13 cellular contexts compared by ENCODE assay signal in the genomic region with DNA sequence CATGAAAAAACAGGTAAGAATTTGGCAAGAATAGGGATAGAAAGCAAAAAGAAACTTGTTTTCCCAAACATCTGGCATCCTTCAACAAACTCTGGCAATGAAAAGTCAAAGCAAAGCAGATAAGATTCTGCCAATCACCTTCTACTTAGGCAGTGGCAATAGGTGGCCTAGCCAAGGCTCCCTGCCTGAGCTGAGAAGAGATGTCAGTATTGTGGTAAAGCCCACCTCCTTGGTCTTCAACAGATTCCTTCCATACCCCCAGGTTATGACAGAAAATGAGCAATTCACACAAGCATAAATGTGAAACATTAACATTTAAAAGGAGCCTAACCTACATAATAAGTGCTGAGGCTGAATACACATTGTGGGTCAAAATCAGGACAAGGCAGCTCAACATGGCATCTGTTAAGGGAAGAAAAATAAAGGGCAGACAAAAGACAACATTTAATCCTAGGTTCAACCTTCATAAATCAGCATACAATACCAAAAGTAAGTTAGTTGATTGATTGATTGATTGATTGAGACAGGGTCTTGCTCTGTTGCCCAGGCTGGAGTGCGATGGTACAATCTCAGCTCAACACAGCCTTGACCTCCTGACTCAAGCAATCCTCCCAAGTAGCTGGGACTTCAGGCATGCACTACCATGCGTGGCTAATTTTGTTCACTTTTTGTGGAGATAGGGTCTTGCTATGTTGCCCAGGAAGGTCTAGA.
A peak's percentile ranks its signal among the peaks of the same experiment; 100 is the strongest.
DNase-seq lines count a peak whose midpoint lies in the region; ATAC-seq, FAIRE-seq and TF ChIP-seq lines count a peak whose summit lies in the region.
"Had no signal": no experiment of that assay in that cellular context is flagged by ENCODE, and none has a peak within 500 bp of the region (broad histone marks: within the 10 kb centered on the region; RNA-seq: fewer than 3 reads in every experiment).

No MANE protein-coding gene starts in this region.

- H3K36me3 Mint-ChIP-seq in naive B cell (no peaks in the 10 kb centered on the region), osteocyte (ENCODE audit: unreplicated experiment) (peaks cover 4% of the 10 kb centered on the region)
- H3K36me3 Mint-ChIP-seq in activated CD4-positive, alpha-beta memory T cell treated with anti-CD3 and anti-CD28 coated beads, Interleukin-2, amount 10 ng/mL, durations not matched to agents 7 days and 5 days (ENCODE audit: low read depth): peaks cover 12% of the 10 kb centered on the region

- intact Hi-C loops in left cardiac atrium (cut with DNase I): no loop called here

- H3K27me3 Mint-ChIP-seq in naive B cell (no peaks in the 10 kb centered on the region), osteocyte (ENCODE audit: unreplicated experiment) (no peaks in the 10 kb centered on the region)
- no peaks in the 10 kb centered on the region for H3K27me3 Mint-ChIP-seq in activated CD4-positive, alpha-beta memory T cell treated with anti-CD3 and anti-CD28 coated beads, Interleukin-2, amount 10 ng/mL, durations not matched to agents 7 days and 5 days

- CTCF ChIA-PET in activated CD4-positive, alpha-beta memory T cell treated with anti-CD3 and anti-CD28 coated beads, Interleukin-2, amount 10 ng/mL, durations not matched to agents 7 days and 5 days (lab: Charles Lee): no interaction called here

- DNase-seq in GM19239 (ENCODE audit: insufficient read length, low spot score) (no peak), naive B cell (no peak), osteocyte (ENCODE audit: extremely low spot score, unreplicated experiment) (no peak), left cardiac atrium (no peak), NCI-H82 treated with DMSO at 0.1 percent for 48 hours (lab: John Stamatoyannopoulos, UW; ENCODE audit: unreplicated experiment) (no peak)
- DNase-seq in activated CD4-positive, alpha-beta memory T cell treated with anti-CD3 and anti-CD28 coated beads, Interleukin-2, amount 10 ng/mL, durations not matched to agents 7 days and 5 days: no peak
- DNase-seq: activated CD4-positive, alpha-beta T cell treated with anti-CD3 and anti-CD28 coated beads for 4 hours; Calu3; foreskin melanocyte; left lung; NCI-H1105 had no signal

- no peak for TF ChIP-seq CTCF in osteocyte (IDR thresholded peaks at IDR 0.05)

- H3K27ac Mint-ChIP-seq in naive B cell (peak overlapping the region; percentile 41 to 95 (median 71)), osteocyte (ENCODE audit: unreplicated experiment) (no peak overlapping the region)
- no peak overlapping the region for H3K27ac Mint-ChIP-seq in activated CD4-positive, alpha-beta memory T cell treated with anti-CD3 and anti-CD28 coated beads, Interleukin-2, amount 10 ng/mL, durations not matched to agents 7 days and 5 days

- H3K4me1 Mint-ChIP-seq in naive B cell (peaks cover 41 to 47% (median 44%) of the 10 kb centered on the region in 3 donors), osteocyte (ENCODE audit: unreplicated experiment) (peaks cover 33% of the 10 kb centered on the region)
- H3K4me1 Mint-ChIP-seq in activated CD4-positive, alpha-beta memory T cell treated with anti-CD3 and anti-CD28 coated beads, Interleukin-2, amount 10 ng/mL, durations not matched to agents 7 days and 5 days: peaks cover 17% of the 10 kb centered on the region

- POLR2A ChIA-PET in activated CD4-positive, alpha-beta memory T cell treated with anti-CD3 and anti-CD28 coated beads, Interleukin-2, amount 10 ng/mL, durations not matched to agents 7 days and 5 days (lab: Charles Lee): no interaction called here

- H3K9me3 Mint-ChIP-seq in naive B cell (peaks cover 0 to 3% (median 0%) of the 10 kb centered on the region in 7 donors), osteocyte (ENCODE audit: unreplicated experiment) (no peaks in the 10 kb centered on the region)
- no peaks in the 10 kb centered on the region for H3K9me3 Mint-ChIP-seq in activated CD4-positive, alpha-beta memory T cell treated with anti-CD3 and anti-CD28 coated beads, Interleukin-2, amount 10 ng/mL, durations not matched to agents 7 days and 5 days

- FAIRE-seq in GM19239 (lab: Jason Lieb, UNC): peak; percentile 79

- peak overlapping the region in 5 of 8 donors; percentile 12 to 73 (median 36) for H3K4me3 Mint-ChIP-seq in naive B cell
- no peak overlapping the region for H3K4me3 Mint-ChIP-seq in osteocyte (ENCODE audit: unreplicated experiment)
- H3K4me3 Mint-ChIP-seq in activated CD4-positive, alpha-beta memory T cell treated with anti-CD3 and anti-CD28 coated beads, Interleukin-2, amount 10 ng/mL, durations not matched to agents 7 days and 5 days: no peak overlapping the region

- ATAC-seq in HG02623 (IDR thresholded peaks at IDR 0.05; ENCODE audit: unreplicated experiment) (peak; percentile 12), HG03442 (IDR thresholded peaks at IDR 0.05; ENCODE audit: unreplicated experiment) (peak; percentile 19), naive B cell (ENCODE audit: low read depth in 2 of 2) (peak; percentile 20 to 24), left cardiac atrium (no peak)

Comparison
In these comparisons a context has a peak if more than half of its experiments do, and no peak if none do; other contexts are left out.
1. ATAC-seq: peak in HG02623 (single experiment), HG03442 (single experiment) and naive B cell (2 of 2); none in left cardiac atrium (0 of 2).
2. H3K27ac Mint-ChIP-seq: peak in naive B cell (6 of 6); none in osteocyte (single experiment) and activated CD4-positive, alpha-beta memory T cell treated with anti-CD3 and anti-CD28 coated beads, Interleukin-2, amount 10 ng/mL, durations not matched to agents 7 days and 5 days (single experiment).
3. H3K4me3 Mint-ChIP-seq: peak in naive B cell (5 of 8); none in osteocyte (single experiment) and activated CD4-positive, alpha-beta memory T cell treated with anti-CD3 and anti-CD28 coated beads, Interleukin-2, amount 10 ng/mL, durations not matched to agents 7 days and 5 days (single experiment).